Comparison of ENCODE assay signal across 8 cellular contexts in the genomic region with DNA sequence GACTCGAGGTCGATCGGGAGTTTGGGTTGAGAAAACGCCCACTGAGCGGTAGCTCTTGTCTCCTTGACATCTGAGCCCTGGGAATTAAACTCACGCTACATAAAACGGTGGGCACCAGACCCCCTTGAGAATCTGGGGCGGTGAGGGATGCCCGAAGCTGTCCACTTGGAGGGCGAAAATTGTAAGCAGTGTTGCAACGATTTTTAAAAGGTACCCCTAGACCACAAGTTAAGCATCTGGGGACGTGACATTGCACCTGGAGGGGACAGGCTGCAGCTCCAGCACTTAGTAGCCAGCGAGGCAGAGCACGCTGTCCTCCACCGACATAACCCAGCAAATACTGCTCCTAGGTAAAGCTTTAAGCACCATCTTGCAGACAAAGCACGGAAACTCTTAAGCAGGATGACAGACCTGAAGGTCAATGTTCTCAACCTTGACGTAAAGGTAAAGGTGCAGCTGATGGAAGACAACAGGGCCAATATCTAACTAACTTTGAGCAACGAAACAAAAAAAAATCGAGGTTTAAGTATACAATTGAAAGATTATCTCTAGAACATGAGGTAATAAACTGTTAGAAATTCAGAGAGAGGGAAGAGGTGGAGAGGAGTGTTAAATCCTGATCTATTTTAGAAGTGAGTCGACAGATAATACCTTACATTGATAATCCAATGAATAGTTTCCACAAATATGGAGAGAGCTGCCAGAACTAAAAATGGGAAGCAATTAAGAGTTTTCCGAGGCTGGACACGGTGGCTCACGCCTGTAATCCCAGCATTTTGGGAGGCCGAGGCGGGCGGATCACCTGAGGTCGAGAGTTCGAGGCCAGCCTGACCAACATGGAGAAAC. TPM values are rescaled to one million over a fixed set of nuclear protein-coding genes. Genes with fewer than 3 reads are reported as not detected.
DNase-seq lines count a peak whose midpoint lies in the region; ATAC-seq, FAIRE-seq and TF ChIP-seq lines count a peak whose summit lies in the region.

No MANE protein-coding gene starts in this region.

- no peaks in the 10 kb centered on the region for H3K27me3 ChIP-seq in ACC112 (ENCODE audit: insufficient read depth, low read length)
- peaks cover 10% of the 10 kb centered on the region; the same call in 1 of the 2 replicates for H3K27me3 ChIP-seq in HUES6 (ENCODE audit: control insufficient read depth, insufficient read depth, low read length)
- no peaks in the 10 kb centered on the region for H3K27me3 ChIP-seq in ascending aorta
- H3K27me3 ChIP-seq in HepG2 (ENCODE audit: control insufficient read depth in 1 of 2, insufficient read depth in 2 of 2, low read length in 2 of 2), result no peaks in the 10 kb centered on the region; a peak in 1 of 5 replicates
- H3K27me3 ChIP-seq in transverse colon, result no peaks in the 10 kb centered on the region

- H3K9me3 ChIP-seq in HUES6 (ENCODE audit: control insufficient read depth, insufficient read depth, low read depth, low read length) (no peaks in the 10 kb centered on the region), ascending aorta (no peaks in the 10 kb centered on the region), HepG2 (ENCODE audit: low read length) (no peaks in the 10 kb centered on the region), transverse colon (no peaks in the 10 kb centered on the region)

- TSS peak; percentile 78 for BruUV-seq in HepG2 (replicated peaks; lab: Mats Ljungman, UMichigan)

- POLR2A ChIA-PET in HepG2 (lab: Yijun Ruan, JAX), result interaction anchor here (0.6 to 2.0 kb wide), 11 partner anchors 15 to 1162 kb away, joined by 3 to 23 read pairs (median 4); no protein-coding TSS in a partner anchor

- peaks cover 19% of the 10 kb centered on the region for H3K4me1 ChIP-seq in ACC112 (ENCODE audit: control insufficient read depth, insufficient read depth, low read length, unreplicated experiment)
- H3K4me1 ChIP-seq in HUES6 (ENCODE audit: control insufficient read depth, insufficient read depth, low read length), result peaks cover 21% of the 10 kb centered on the region
- peaks cover 7 to 11% of the 10 kb centered on the region in 2 donors for H3K4me1 ChIP-seq in ascending aorta
- peaks cover 44% of the 10 kb centered on the region for H3K4me1 ChIP-seq in HepG2 (ENCODE audit: insufficient read depth, low read length)
- peaks cover 12 to 38% (median 33%) of the 10 kb centered on the region in 4 donors for H3K4me1 ChIP-seq in transverse colon

- no peak for DNase-seq in ascending aorta (ENCODE audit: low spot score in 2 of 2)
- DNase-seq in HepG2 (ENCODE audit: low spot score), result peak; percentile 42
- DNase-seq in transverse colon, result no peak
- no peak for DNase-seq in NK-92 treated with Interleukin-12 subunit alpha and Interleukin-12 subunit beta, amount 100 ng/mL, for 24 hours (lab: John Stamatoyannopoulos, UW)
- no peak for DNase-seq in NCI-H2107 treated with DMSO at 0.1 percent for 48 hours (lab: John Stamatoyannopoulos, UW; ENCODE audit: unreplicated experiment)

- no peak for TF ChIP-seq POLR2A in HepG2 (IDR thresholded peaks at IDR 0.05; ENCODE audit: insufficient read depth in 1 of 2, low read depth in 2 of 2, low read length in 2 of 2)
- no peak for TF ChIP-seq POLR2A in transverse colon (IDR thresholded peaks at IDR 0.05)

- ATAC-seq in HepG2, result peak; percentile 37
- no peak for ATAC-seq in HG03565 (IDR thresholded peaks at IDR 0.05; ENCODE audit: unreplicated experiment)

- peaks cover 10% of the 10 kb centered on the region for H4K20me1 ChIP-seq in HepG2 (ENCODE audit: insufficient read depth, low read length)

- no peak for FAIRE-seq in HepG2 (lab: Jason Lieb, UNC)

- H3K79me2 ChIP-seq in ACC112 (ENCODE audit: control insufficient read depth, insufficient read depth, low read length, unreplicated experiment), result peaks cover 38% of the 10 kb centered on the region
- peaks cover 41% of the 10 kb centered on the region for H3K79me2 ChIP-seq in HepG2 (ENCODE audit: insufficient read depth, low read length)

- H3K9ac ChIP-seq in HUES6 (ENCODE audit: low read length) (peak overlapping the region; percentile 66), HepG2 (ENCODE audit: insufficient read depth, low read depth, low read length) (peak overlapping the region; percentile 81)

- H3K4me3 ChIP-seq in ACC112 (ENCODE audit: low read depth, low read length) (peak overlapping the region; percentile 93), HUES6 (ENCODE audit: low read depth, low read length) (peak overlapping the region; percentile 84), ascending aorta (peak overlapping the region; percentile 97 to 98), HepG2 (replicated peaks in 1 of 3; ENCODE audit: insufficient read depth in 1 of 3, low read depth in 2 of 3, low read length in 3 of 3) (peak overlapping the region; percentile 81 to 98 (median 87)), transverse colon (peak overlapping the region; percentile 63 to 92 (median 81))

- H3K27ac ChIP-seq in ACC112 (ENCODE audit: low read depth, low read length) (no peak overlapping the region), HUES6 (ENCODE audit: low read depth, low read length) (no peak overlapping the region), ascending aorta (peak overlapping the region; percentile 80 to 92), HepG2 (ENCODE audit: extremely low read length, insufficient read depth, low read length) (peak overlapping the region; percentile 85), transverse colon (peak overlapping the region; percentile 92 to 96 (median 94))

- no peak; the same call in 1 of the 2 replicates for TF ChIP-seq RAD21 in HepG2 (CRISPR knock-in tag; IDR thresholded peaks at IDR 0.05)

- in situ Hi-C loops in HepG2 (cut with HindIII; ENCODE audit: extremely low pct_ligation_motif_present, low pct_unique_long_range_greater_than_20kb), result loop anchor here (10.0 kb wide), 1 partner anchor 59 kb away; no protein-coding TSS in a partner anchor
- in situ Hi-C loops in transverse colon (cut with MboI; ENCODE audit: low pct_ligation_motif_present in 1 of 4, low pct_unique_long_range_greater_than_20kb in 1 of 4, low sequenced_read_pairs in 3 of 4), result no loop called here

- CTCF ChIA-PET in HepG2 (lab: Yijun Ruan, JAX; ENCODE audit: low intra/inter-chr PET ratio, low total read pairs), result no interaction called here

- H2AFZ ChIP-seq in ACC112 (ENCODE audit: low read length, unreplicated experiment), result peak overlapping the region; percentile 51
- peak overlapping the region; percentile 16 for H2AFZ ChIP-seq in HepG2 (ENCODE audit: low read length)

- WGBS in HepG2 (ENCODE audit: low lambda C conversion rate), result 1% methylated on average over 28 of the region's 28 CpGs
- WGBS in transverse colon (ENCODE audit: low coverage in 1 of 2), 2 donors, result 35 to 71% methylated on average over 11 to 28 of the region's 28 CpGs

- TF ChIP-seq CTCF in ascending aorta (IDR thresholded peaks at IDR 0.05), result no peak
- no peak for TF ChIP-seq CTCF in HepG2 (CRISPR knock-in tag; IDR thresholded peaks at IDR 0.05)
- no peak for TF ChIP-seq CTCF in transverse colon (IDR thresholded peaks at IDR 0.05)

- intact Hi-C loops in ascending aorta (cut with DNase I), result loop anchor here (2.0 to 10.0 kb wide), 2 partner anchors 49 to 871 kb away; no protein-coding TSS in a partner anchor
- intact Hi-C loops in HepG2 (cut with micrococcal nuclease; ENCODE audit: unreplicated experiment), result no loop called here
- intact Hi-C loops in transverse colon (cut with DNase I; ENCODE audit: low total_unique reads), result no loop called here

- peak overlapping the region; percentile 97 for H3K4me2 ChIP-seq in HepG2 (ENCODE audit: low read depth, low read length)

- TF ChIP-seq EP300 in HepG2 (IDR thresholded peaks at IDR 0.05; ENCODE audit: low read depth in 2 of 2, low read length in 2 of 2), result no peak
- TF ChIP-seq EP300 in HepG2 (CRISPR knock-in tag; IDR thresholded peaks at IDR 0.05; ENCODE audit: borderline replicate concordance), result no peak
- no peak for TF ChIP-seq EP300 in transverse colon (IDR thresholded peaks at IDR 0.05; ENCODE audit: low read depth)

- no peaks in the 10 kb centered on the region for H3K36me3 ChIP-seq in ACC112 (ENCODE audit: insufficient read depth, low read length)
- H3K36me3 ChIP-seq in HUES6 (ENCODE audit: control insufficient read depth, insufficient read depth, low read length), result peaks cover 10% of the 10 kb centered on the region
- H3K36me3 ChIP-seq in ascending aorta, result no peaks in the 10 kb centered on the region
- H3K36me3 ChIP-seq in HepG2 (replicated peaks in 1 of 2; ENCODE audit: control insufficient read depth in 1 of 2, insufficient read depth in 2 of 2, low read length in 2 of 2), result no peaks in the 10 kb centered on the region
- no peaks in the 10 kb centered on the region for H3K36me3 ChIP-seq in transverse colon

TF ChIP-seq in HepG2, 621 proteins besides CTCF, POLR2A, EP300 and RAD21 (continues in another document):
- no peak for TF ChIP-seq SMARCC2 (IDR thresholded peaks at IDR 0.05)

RNA-seq across cellular contexts. Expression of a gene that starts 0.9 kb away (rescaled TPM):
- total RNA-seq in ascending aorta (36.3 TPM), HepG2 (2016; rRNA removed; fragmentation: Illumina TruSeq; extraction: Trizol) (59.0 and 76.7 TPM in 2 replicates), transverse colon (100 to 1,000 TPM in 1 of 4 donors, 10 to 100 TPM in 3; 21.7 to 317 (median 24.1) TPM)
- total RNA-seq in HepG2 (2016; cell fraction: cytosol; rRNA removed; fragmentation: Illumina TruSeq; extraction: Trizol; ENCODE audit: low read depth), result 20.7 and 23.8 TPM in 2 replicates
- 60.0 and 73.9 TPM in 2 replicates for total RNA-seq in HepG2 (2016; cell fraction: insoluble cytoplasmic fraction; rRNA removed; fragmentation: Illumina TruSeq; extraction: Trizol)
- total RNA-seq in HepG2 (2016; cell fraction: membrane; rRNA removed; fragmentation: Illumina TruSeq; extraction: Trizol), result 44.0 and 46.8 TPM in 2 replicates
- total RNA-seq in HepG2 (2016; cell fraction: nucleus; rRNA removed; fragmentation: Illumina TruSeq; extraction: Trizol), result 34.8 and 41.9 TPM in 2 replicates
- 67.5 and 78.9 TPM in 2 replicates for polyA plus RNA-seq in HepG2 (2011; rRNA removed)
- 60.0 and 71.4 TPM in 2 replicates for polyA plus RNA-seq in HepG2 (2011; cell fraction: cytosol; rRNA removed)
- polyA plus RNA-seq in HepG2 (2011; cell fraction: nucleus; rRNA removed), result 32.2 and 35.4 TPM in 2 replicates
- polyA plus RNA-seq in HepG2 (2012), result 42.9 and 53.6 TPM in 2 replicates
- 9.2 and 11.4 TPM in 2 replicates for polyA plus RNA-seq in HepG2 (2016; cell fraction: cytosol; fragmentation: Illumina TruSeq; extraction: Trizol; ENCODE audit: low read depth)
- 89.8 and 91.4 TPM in 2 replicates for polyA plus RNA-seq in HepG2 (2016; cell fraction: insoluble cytoplasmic fraction; fragmentation: Illumina TruSeq; extraction: Trizol; ENCODE audit: low read depth)
- 27.9 and 34.0 TPM in 2 replicates for polyA plus RNA-seq in HepG2 (2016; cell fraction: membrane; fragmentation: Illumina TruSeq; extraction: Trizol; ENCODE audit: low read depth)
- polyA plus RNA-seq in HepG2 (2016; cell fraction: nucleus; fragmentation: Illumina TruSeq; extraction: Trizol; ENCODE audit: insufficient read depth, low read depth), result 73.8 and 74.1 TPM in 2 replicates
- polyA minus RNA-seq in HepG2 (2011; rRNA and poly(A)+ RNA removed; ENCODE audit: low replicate concordance), result 12.4 and 45.2 TPM in 2 replicates
- polyA minus RNA-seq in HepG2 (2011; cell fraction: cytosol; rRNA and poly(A)+ RNA removed), result 55.0 and 56.7 TPM in 2 replicates
- 52.0 and 54.7 TPM in 2 replicates for polyA minus RNA-seq in HepG2 (2011; cell fraction: nucleus; rRNA and poly(A)+ RNA removed)

Comparison
In these comparisons a context has a peak if more than half of its experiments do, and no peak if none do; other contexts are left out.
1. H3K27ac ChIP-seq: peak in ascending aorta (2 of 2), HepG2 (single experiment) and transverse colon (4 of 4); none in ACC112 (single experiment) and HUES6 (single experiment).
2. Peak in every context shown above with its lines, with median percentiles within 50 percentile points of each other: H3K4me3 ChIP-seq.